In genomic region chr6:24961852-24962251, GRCh38 we compare ENCODE assay signal across 26 cellular contexts. TPM values are rescaled to one million over a fixed set of nuclear protein-coding genes. Genes with fewer than 3 reads are reported as not detected.
DNase-seq lines count a peak whose midpoint lies in the region; ATAC-seq and TF ChIP-seq lines count a peak whose summit lies in the region.
"Had no signal": no experiment of that assay in that cellular context is flagged by ENCODE, and none has a peak within 500 bp of the region (broad histone marks: within the 10 kb centered on the region; RNA-seq: fewer than 3 reads in every experiment).

No MANE protein-coding gene starts in this region.

- no peaks in the 10 kb centered on the region for H3K27me3 Mint-ChIP-seq in activated naive CD4-positive, alpha-beta T cell treated with anti-CD3 and anti-CD28 coated beads for 36 hours (ENCODE audit: low read depth)
- H3K27me3 Mint-ChIP-seq in effector memory CD8-positive, alpha-beta T cell: no peaks in the 10 kb centered on the region
- H3K27me3 Mint-ChIP-seq in stimulated activated naive B cell treated with anti-CD40 and anti-IgM and Interleukin-4, amounts not matched to agents 10 μg/mL and 1 μg/mL and 100 μg/mL, for 72 hours: no peaks in the 10 kb centered on the region
- H3K27me3 Mint-ChIP-seq: brain had no signal

- H3K9me2 ChIP-seq in Loucy (replicated peaks; ENCODE audit: low read depth, low read length) (no peaks in the 10 kb centered on the region), MM.1S (replicated peaks; ENCODE audit: insufficient read depth, low read length) (no peaks in the 10 kb centered on the region)

- H3K4me2 ChIP-seq in Loucy (ENCODE audit: low read depth, low read length, poor library complexity, severe bottlenecking) (peak overlapping the region; percentile 55), MM.1S (ENCODE audit: low read depth, low read length) (no peak overlapping the region)
- H3K4me2 ChIP-seq: smooth muscle cell had no signal

- H3K9ac ChIP-seq in Loucy (ENCODE audit: low read depth, low read length, poor library complexity, severe bottlenecking) (no peak overlapping the region), MM.1S (ENCODE audit: low read length) (no peak overlapping the region)

- peak overlapping the region; percentile 73 for H3K27ac Mint-ChIP-seq in activated naive CD4-positive, alpha-beta T cell treated with anti-CD3 and anti-CD28 coated beads for 36 hours
- H3K27ac Mint-ChIP-seq in effector memory CD8-positive, alpha-beta T cell: peak overlapping the region; percentile 71 to 89
- no peak overlapping the region for H3K27ac Mint-ChIP-seq in stimulated activated naive B cell treated with anti-CD40 and anti-IgM and Interleukin-4, amounts not matched to agents 10 μg/mL and 1 μg/mL and 100 μg/mL, for 72 hours

- peaks cover 8% of the 10 kb centered on the region; the same call in 1 of the 2 replicates for H3K36me3 ChIP-seq in Loucy (ENCODE audit: insufficient read depth, low read length)
- no peaks in the 10 kb centered on the region for H3K36me3 ChIP-seq in MM.1S (replicated peaks; ENCODE audit: insufficient read depth, low read length)
- H3K36me3 ChIP-seq: adrenal gland, heart right ventricle, SJSA1 had no signal

- CTCF ChIA-PET in activated naive CD4-positive, alpha-beta T cell treated with anti-CD3 and anti-CD28 coated beads for 36 hours (lab: Charles Lee): interaction anchor here (1.3 to 3.6 kb wide), 5 partner anchors 10 to 73 kb away, joined by 3 to 18 read pairs (median 5); no protein-coding TSS in a partner anchor

- H2AFZ ChIP-seq in Loucy (ENCODE audit: low read length): no peak overlapping the region
- no peak overlapping the region for H2AFZ ChIP-seq in MM.1S (ENCODE audit: low read length)

- H3K79me2 ChIP-seq in Loucy (ENCODE audit: insufficient read depth, low read length): peaks cover 40% of the 10 kb centered on the region; the same call in 1 of the 2 replicates
- no peaks in the 10 kb centered on the region for H3K79me2 ChIP-seq in MM.1S (ENCODE audit: low read length)

- H3K4me3 ChIP-seq in Loucy (ENCODE audit: low read length, poor library complexity, severe bottlenecking): no peak overlapping the region
- H3K4me3 ChIP-seq in MM.1S (ENCODE audit: low read length): no peak overlapping the region
- H3K4me3 ChIP-seq: adrenal gland, heart right ventricle, SJSA1, smooth muscle cell had no signal

- H3F3A ChIP-seq in Loucy (ENCODE audit: low read depth) (peaks cover 4% of the 10 kb centered on the region; the same call in 1 of the 2 replicates), MM.1S (ENCODE audit: insufficient read depth, low read length) (no peaks in the 10 kb centered on the region)

- peaks cover 4% of the 10 kb centered on the region for H4K20me1 ChIP-seq in Loucy (ENCODE audit: insufficient read depth, low read length, poor library complexity, severe bottlenecking)
- H4K20me1 ChIP-seq in MM.1S (ENCODE audit: insufficient read depth, low read length): no peaks in the 10 kb centered on the region

- H3K4me3 Mint-ChIP-seq in activated naive CD4-positive, alpha-beta T cell treated with anti-CD3 and anti-CD28 coated beads for 36 hours: no peak overlapping the region
- H3K4me3 Mint-ChIP-seq in effector memory CD8-positive, alpha-beta T cell: peak overlapping the region in 1 of 2 donors; percentile 7
- H3K4me3 Mint-ChIP-seq in stimulated activated naive B cell treated with anti-CD40 and anti-IgM and Interleukin-4, amounts not matched to agents 10 μg/mL and 1 μg/mL and 100 μg/mL, for 72 hours: no peak overlapping the region
- H3K4me3 Mint-ChIP-seq: activated T-helper 1 cell treated with anti-CD3 and anti-CD28 coated beads, Interleukin-12 subunit alpha, Interleukin-12 subunit beta, Interleukin-2, Interleukin-4 antibody, amounts not matched to agents 30 ng/mL and 10 ng/mL and 1 ng/mL, durations not matched to agents 14 hours and 24 hours and 36 hours; brain had no signal

- intact Hi-C loops in activated naive CD4-positive, alpha-beta T cell treated with anti-CD3 and anti-CD28 coated beads for 36 hours (cut with micrococcal nuclease): no loop called here

- H3K4me1 Mint-ChIP-seq in activated naive CD4-positive, alpha-beta T cell treated with anti-CD3 and anti-CD28 coated beads for 36 hours (ENCODE audit: low read depth): peaks cover 68% of the 10 kb centered on the region
- H3K4me1 Mint-ChIP-seq in effector memory CD8-positive, alpha-beta T cell (ENCODE audit: low read depth in 2 of 2): peaks cover 55 to 69% of the 10 kb centered on the region in 2 donors
- H3K4me1 Mint-ChIP-seq in stimulated activated naive B cell treated with anti-CD40 and anti-IgM and Interleukin-4, amounts not matched to agents 10 μg/mL and 1 μg/mL and 100 μg/mL, for 72 hours: peaks cover 48 to 73% of the 10 kb centered on the region in 2 donors

- no peaks in the 10 kb centered on the region for H3K9me3 Mint-ChIP-seq in activated naive CD4-positive, alpha-beta T cell treated with anti-CD3 and anti-CD28 coated beads for 36 hours
- H3K9me3 Mint-ChIP-seq in effector memory CD8-positive, alpha-beta T cell: no peaks in the 10 kb centered on the region
- H3K9me3 Mint-ChIP-seq in stimulated activated naive B cell treated with anti-CD40 and anti-IgM and Interleukin-4, amounts not matched to agents 10 μg/mL and 1 μg/mL and 100 μg/mL, for 72 hours: peaks cover 4 to 8% of the 10 kb centered on the region in 2 donors

- H3K9me3 ChIP-seq in Loucy (ENCODE audit: insufficient read depth, low read depth, low read length) (no peaks in the 10 kb centered on the region), MM.1S (replicated peaks; ENCODE audit: insufficient read depth, low read length) (no peaks in the 10 kb centered on the region)
- H3K9me3 ChIP-seq: adrenal gland, heart right ventricle, SJSA1 had no signal

- H3K27me3 ChIP-seq in Loucy (ENCODE audit: insufficient read depth, low read length, poor library complexity, severe bottlenecking): no peaks in the 10 kb centered on the region
- no peaks in the 10 kb centered on the region for H3K27me3 ChIP-seq in MM.1S (replicated peaks; ENCODE audit: insufficient read depth, low read length)
- H3K27me3 ChIP-seq: adrenal gland, heart right ventricle, SJSA1 had no signal

- ATAC-seq in effector memory CD8-positive, alpha-beta T cell (replicated peaks): no peak
- peak; percentile 22 to 25 for ATAC-seq in stimulated activated naive B cell treated with anti-CD40 and anti-IgM and Interleukin-4, amounts not matched to agents 10 μg/mL and 1 μg/mL and 100 μg/mL, for 72 hours (replicated peaks)
- no peak for ATAC-seq in HG03442 (IDR thresholded peaks at IDR 0.05; ENCODE audit: unreplicated experiment)
- ATAC-seq: heart right ventricle had no signal

- H3K4me1 ChIP-seq in Loucy (ENCODE audit: insufficient read depth, low read length, poor library complexity, severe bottlenecking): peaks cover 42% of the 10 kb centered on the region
- H3K4me1 ChIP-seq in MM.1S (ENCODE audit: low read length): no peaks in the 10 kb centered on the region
- H3K4me1 ChIP-seq: adrenal gland, SJSA1 had no signal

- no peak overlapping the region for H3K27ac ChIP-seq in MM.1S (ENCODE audit: low read length)
- H3K27ac ChIP-seq: adrenal gland, SJSA1 had no signal

- DNase-seq in activated naive CD4-positive, alpha-beta T cell treated with anti-CD3 and anti-CD28 coated beads for 36 hours: no peak
- DNase-seq in activated naive CD4-positive, alpha-beta T cell (lab: John Stamatoyannopoulos, UW): no peak
- no peak for DNase-seq in effector memory CD8-positive, alpha-beta T cell
- no peak for DNase-seq in stimulated activated naive B cell treated with anti-CD40 and anti-IgM and Interleukin-4, amounts not matched to agents 10 μg/mL and 1 μg/mL and 100 μg/mL, for 72 hours
- DNase-seq in NCI-H2029 (lab: John Stamatoyannopoulos, UW) (no peak), MM.1S (no peak)
- DNase-seq: ACHN; activated CD4-positive, CD25-positive, alpha-beta regulatory T cell treated with anti-CD3 and anti-CD28 coated beads, Interleukin-2, amount 50 U/mL, for 72 hours; adrenal gland; C1 segment of cervical spinal cord; DMS 273 treated with DMSO at 0.1 percent for 48 hours; effector CD8-positive, alpha-beta T cell; foreskin fibroblast; heart right ventricle; Karpas-422; mesendoderm; NCI-H187 treated with DMSO at 0.1 percent for 48 hours; retina; stimulated activated CD4-positive, alpha-beta T cell treated with anti-CD3 and anti-CD28 coated beads, Interleukin-2, amount 100 ng/mL, for 24 hours; T-helper 1 cell had no signal

- TF ChIP-seq CTCF in Loucy (conservative IDR thresholded peaks at IDR 0.05; ENCODE audit: low read length) (no peak), MM.1S (IDR thresholded peaks at IDR 0.05; ENCODE audit: low read length) (no peak)

- peaks cover 14% of the 10 kb centered on the region for H3K36me3 Mint-ChIP-seq in activated naive CD4-positive, alpha-beta T cell treated with anti-CD3 and anti-CD28 coated beads for 36 hours (ENCODE audit: low read depth)
- H3K36me3 Mint-ChIP-seq in effector memory CD8-positive, alpha-beta T cell (ENCODE audit: insufficient read depth): peaks cover under 1% of the 10 kb centered on the region
- H3K36me3 Mint-ChIP-seq in stimulated activated naive B cell treated with anti-CD40 and anti-IgM and Interleukin-4, amounts not matched to agents 10 μg/mL and 1 μg/mL and 100 μg/mL, for 72 hours: peaks cover 18 to 31% of the 10 kb centered on the region in 2 donors
- H3K36me3 Mint-ChIP-seq: brain had no signal

RNA-seq across cellular contexts. Expression of gene RIPOR2, which starts 26.1 kb away (rescaled TPM):
- total RNA-seq in activated naive CD4-positive, alpha-beta T cell treated with anti-CD3 and anti-CD28 coated beads for 36 hours: 100 to 1,000 TPM; 111 to 116 TPM

Comparison
In these comparisons a context has a peak if more than half of its experiments do, and no peak if none do; other contexts are left out.
1. ATAC-seq: peak in stimulated activated naive B cell treated with anti-CD40 and anti-IgM and Interleukin-4, amounts not matched to agents 10 μg/mL and 1 μg/mL and 100 μg/mL, for 72 hours (2 of 2); none in effector memory CD8-positive, alpha-beta T cell (single experiment) and HG03442 (single experiment).